9 cellular contexts compared by ENCODE assay signal in the genomic region with DNA sequence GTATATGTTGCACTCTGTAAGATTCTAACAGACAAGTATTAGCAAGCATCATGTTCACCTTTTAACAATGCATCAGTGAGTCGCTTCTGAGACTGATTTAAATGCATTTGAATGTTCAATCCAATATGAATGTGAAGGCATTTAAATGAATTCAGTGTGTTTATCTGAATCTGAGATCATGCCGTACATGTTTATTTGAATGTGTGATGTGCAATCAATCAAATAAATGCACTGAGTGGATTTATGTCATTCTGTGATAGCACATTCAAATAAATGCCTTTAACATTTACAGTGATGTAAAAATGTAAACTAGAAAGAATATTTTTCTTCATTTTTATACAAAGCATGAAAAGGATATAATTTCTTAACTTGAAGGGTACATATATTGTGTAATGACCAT.
"Had no signal": no experiment of that assay in that cellular context is flagged by ENCODE, and none has a peak within 500 bp of the region (broad histone marks: within the 10 kb centered on the region; RNA-seq: fewer than 3 reads in every experiment).

No MANE protein-coding gene starts in this region.

- DNase-seq: GM23248, GOT3, H7, HFFc6, KBM-7 had no signal

- H3K4me3 ChIP-seq: GM23248, HAP-1 had no signal

- H3K9me3 ChIP-seq: HAP-1 had no signal

- H3K27ac ChIP-seq: GM23248, HL-60 had no signal

- FAIRE-seq: HepG2 had no signal

- ATAC-seq: HCT116, HepG2 had no signal
